ENCODE assay signal across 8 cellular contexts in the genomic region with DNA sequence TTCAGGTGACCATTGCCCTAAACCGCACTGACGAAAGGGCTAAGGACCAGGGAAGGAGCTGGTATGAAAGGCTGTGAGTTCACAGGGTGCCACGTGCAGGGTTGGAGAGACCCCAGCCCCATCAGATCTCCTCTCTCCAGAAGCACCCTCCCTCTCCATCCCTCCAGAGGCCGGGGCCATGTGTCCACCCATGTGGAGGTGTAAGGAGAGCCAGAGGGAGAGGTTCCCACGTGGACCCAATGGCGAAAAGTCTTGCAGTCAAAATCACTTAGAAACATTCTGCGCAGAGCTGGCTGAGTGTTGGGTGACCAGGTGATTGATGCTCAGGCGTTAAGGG.
A peak's percentile ranks its signal among the peaks of the same experiment; 100 is the strongest.
DNase-seq lines count a peak whose midpoint lies in the region; ATAC-seq, FAIRE-seq and TF ChIP-seq lines count a peak whose summit lies in the region.

No MANE protein-coding gene starts in this region.

- H3K27ac Mint-ChIP-seq in nephron progenitor cell: no peak overlapping the region

- H3K9me3 ChIP-seq in BLaER1: no peaks in the 10 kb centered on the region; the same call in 1 of the 2 replicates
- H3K9me3 ChIP-seq in HUES6 (ENCODE audit: control insufficient read depth, insufficient read depth, low read depth, low read length): no peaks in the 10 kb centered on the region; the same call in 1 of the 2 replicates
- no peaks in the 10 kb centered on the region for H3K9me3 ChIP-seq in ectodermal cell (ENCODE audit: control insufficient read depth, low read length)

- 46 to 47% methylated on average over 8 of the region's 8 CpGs for WGBS in ectodermal cell, 2 experiments

- H3K27me3 ChIP-seq in BLaER1 (no peaks in the 10 kb centered on the region), HUES6 (ENCODE audit: control insufficient read depth, insufficient read depth, low read length) (peaks cover 15% of the 10 kb centered on the region), ectodermal cell (ENCODE audit: control insufficient read depth, insufficient read depth, low read length, poor library complexity, severe bottlenecking) (peaks cover 24% of the 10 kb centered on the region)

- H3K36me3 ChIP-seq in BLaER1 (no peaks in the 10 kb centered on the region), HUES6 (ENCODE audit: control insufficient read depth, insufficient read depth, low read length) (no peaks in the 10 kb centered on the region), ectodermal cell (ENCODE audit: control insufficient read depth, insufficient read depth, low read length) (no peaks in the 10 kb centered on the region)

- FAIRE-seq in D721Med (lab: Jason Lieb, UNC): no peak

- H3K4me3 Mint-ChIP-seq in nephron progenitor cell: peak overlapping the region; percentile 65

- peaks cover 49% of the 10 kb centered on the region for H3K4me1 ChIP-seq in BLaER1
- H3K4me1 ChIP-seq in HUES6 (ENCODE audit: control insufficient read depth, insufficient read depth, low read length): peaks cover 36% of the 10 kb centered on the region
- peaks cover 26% of the 10 kb centered on the region for H3K4me1 ChIP-seq in ectodermal cell (ENCODE audit: control insufficient read depth, insufficient read depth, low read length)

- peaks cover 13% of the 10 kb centered on the region for H3K36me3 Mint-ChIP-seq in nephron progenitor cell (ENCODE audit: low read depth)

- H3K9ac ChIP-seq in BLaER1: peak overlapping the region; percentile 76
- peak overlapping the region; percentile 68 for H3K9ac ChIP-seq in HUES6 (ENCODE audit: low read length)

- DNase-seq in nephron progenitor cell: no peak
- no peak for DNase-seq in RPMI8226
- no peak for DNase-seq in D721Med (ENCODE audit: insufficient read length, low spot score)
- no peak for DNase-seq in H4 (ENCODE audit: low spot score)

- H3K4me3 ChIP-seq in BLaER1 (peak overlapping the region; percentile 68), HUES6 (ENCODE audit: low read depth, low read length) (peak overlapping the region; percentile 73), ectodermal cell (ENCODE audit: insufficient read depth, low read depth, low read length) (peak overlapping the region; percentile 59)

- H3K27ac ChIP-seq in BLaER1: peak overlapping the region; percentile 90
- no peak overlapping the region; the same call in 1 of the 2 replicates for H3K27ac ChIP-seq in HUES6 (ENCODE audit: low read depth, low read length)
- H3K27ac ChIP-seq in ectodermal cell (ENCODE audit: insufficient read depth, low read depth, low read length, poor library complexity, severe bottlenecking): no peak overlapping the region

- ATAC-seq in HG03095 (IDR thresholded peaks at IDR 0.05; ENCODE audit: unreplicated experiment): no peak

- peaks cover 47% of the 10 kb centered on the region for H3K27me3 Mint-ChIP-seq in nephron progenitor cell (ENCODE audit: low read depth, poor library complexity)

- peak overlapping the region; percentile 81 for H3K4me2 ChIP-seq in BLaER1

- no peak for TF ChIP-seq CTCF in nephron progenitor cell (IDR thresholded peaks at IDR 0.05)
- no peak for TF ChIP-seq CTCF in D721Med (IDR thresholded peaks at IDR 0.05; ENCODE audit: insufficient read depth, missing control alignments)

- peaks cover 15% of the 10 kb centered on the region for H3K9me3 Mint-ChIP-seq in nephron progenitor cell

- H3K4me1 Mint-ChIP-seq in nephron progenitor cell: peaks cover 32% of the 10 kb centered on the region

- no peaks in the 10 kb centered on the region for H4K20me1 ChIP-seq in BLaER1
